In genomic region chr3:8355346-8355745, GRCh38 we compare ENCODE assay signal across 18 cellular contexts.
DNase-seq lines count a peak whose midpoint lies in the region; ATAC-seq and TF ChIP-seq lines count a peak whose summit lies in the region.
"Had no signal": no experiment of that assay in that cellular context is flagged by ENCODE, and none has a peak within 500 bp of the region (broad histone marks: within the 10 kb centered on the region; RNA-seq: fewer than 3 reads in every experiment).

No MANE protein-coding gene starts in this region.

- peak overlapping the region in 1 of 4 donors; percentile 1 for H3K4me3 Mint-ChIP-seq in CD4-positive, CD25-positive, alpha-beta regulatory T cell
- H3K4me3 Mint-ChIP-seq in activated CD8-positive, alpha-beta T cell treated with anti-CD3 and anti-CD28 coated beads, Interleukin-2, amount 10 ng/mL, durations not matched to agents 7 days and 5 days = no peak overlapping the region
- peak overlapping the region; percentile 77 for H3K4me3 Mint-ChIP-seq in natural killer cell
- H3K4me3 Mint-ChIP-seq: HFFc6 had no signal

- TF ChIP-seq CTCF in natural killer cell (IDR thresholded peaks at IDR 0.05) = no peak

- DNase-seq in CD4-positive, CD25-positive, alpha-beta regulatory T cell = no peak
- no peak for DNase-seq in activated CD8-positive, alpha-beta T cell treated with anti-CD3 and anti-CD28 coated beads, Interleukin-2, amount 10 ng/mL, durations not matched to agents 7 days and 5 days
- DNase-seq in natural killer cell (no peak), NCI-H2029 treated with DMSO at 0.1 percent for 48 hours (lab: John Stamatoyannopoulos, UW) (no peak), occipital lobe (lab: John Stamatoyannopoulos, UW) (no peak), hippocampal formation (lab: John Stamatoyannopoulos, UW) (no peak)
- DNase-seq: Caco-2, GDM1, H7, HFFc6, NCI-H1417 treated with DMSO at 0.1 percent for 48 hours, NCI-H1930, NCI-H345, NCI-H524 treated with DMSO at 0.1 percent for 48 hours had no signal

- H3K27me3 Mint-ChIP-seq in CD4-positive, CD25-positive, alpha-beta regulatory T cell = peaks cover 10% of the 10 kb centered on the region
- no peaks in the 10 kb centered on the region for H3K27me3 Mint-ChIP-seq in activated CD8-positive, alpha-beta T cell treated with anti-CD3 and anti-CD28 coated beads, Interleukin-2, amount 10 ng/mL, durations not matched to agents 7 days and 5 days (ENCODE audit: low read depth)
- H3K27me3 Mint-ChIP-seq in natural killer cell (ENCODE audit: low read depth in 2 of 2) = no peaks in the 10 kb centered on the region

- H3K4me3 ChIP-seq in CD4-positive, CD25-positive, alpha-beta regulatory T cell (ENCODE audit: low read depth, low read length) = no peak overlapping the region
- H3K4me3 ChIP-seq: A549, SJSA1 had no signal

- H3K27me3 ChIP-seq in CD4-positive, CD25-positive, alpha-beta regulatory T cell (ENCODE audit: control insufficient read depth, insufficient read depth, low read length) = no peaks in the 10 kb centered on the region
- H3K27me3 ChIP-seq: SJSA1 had no signal

- CTCF ChIA-PET in activated CD8-positive, alpha-beta T cell treated with anti-CD3 and anti-CD28 coated beads, Interleukin-2, amount 10 ng/mL, durations not matched to agents 7 days and 5 days (lab: Charles Lee) = interaction anchor here (2.7 kb wide), 1 partner anchor 31 kb away, joined by 11 read pairs; no protein-coding TSS in a partner anchor

- H3K9me3 Mint-ChIP-seq in CD4-positive, CD25-positive, alpha-beta regulatory T cell = peaks cover 2 to 18% (median 9%) of the 10 kb centered on the region in 7 donors
- peaks cover 27% of the 10 kb centered on the region for H3K9me3 Mint-ChIP-seq in activated CD8-positive, alpha-beta T cell treated with anti-CD3 and anti-CD28 coated beads, Interleukin-2, amount 10 ng/mL, durations not matched to agents 7 days and 5 days (ENCODE audit: insufficient read depth)
- peaks cover 3 to 4% of the 10 kb centered on the region in 2 donors for H3K9me3 Mint-ChIP-seq in natural killer cell
- H3K9me3 Mint-ChIP-seq: HFFc6 had no signal

- H3K36me3 Mint-ChIP-seq in CD4-positive, CD25-positive, alpha-beta regulatory T cell = peaks cover 11% of the 10 kb centered on the region
- H3K36me3 Mint-ChIP-seq in activated CD8-positive, alpha-beta T cell treated with anti-CD3 and anti-CD28 coated beads, Interleukin-2, amount 10 ng/mL, durations not matched to agents 7 days and 5 days (ENCODE audit: low read depth) = peaks cover 29% of the 10 kb centered on the region
- H3K36me3 Mint-ChIP-seq in natural killer cell = peaks cover 21% of the 10 kb centered on the region

- H3K36me3 ChIP-seq in CD4-positive, CD25-positive, alpha-beta regulatory T cell (ENCODE audit: control insufficient read depth, insufficient read depth, low read length) = no peaks in the 10 kb centered on the region
- no peaks in the 10 kb centered on the region for H3K36me3 ChIP-seq in KOPT-K1 (ENCODE audit: insufficient read depth, low read length)
- H3K36me3 ChIP-seq: SJSA1 had no signal

- intact Hi-C loops in natural killer cell (cut with micrococcal nuclease) = no loop called here

- no peak for ATAC-seq in CD4-positive, CD25-positive, alpha-beta regulatory T cell (ENCODE audit: low read depth in 2 of 2)
- no peak for ATAC-seq in activated CD8-positive, alpha-beta T cell treated with anti-CD3 and anti-CD28 coated beads, Interleukin-2, amount 10 ng/mL, durations not matched to agents 7 days and 5 days
- ATAC-seq in natural killer cell = no peak
- ATAC-seq: A549 had no signal

- peaks cover 12 to 63% (median 39%) of the 10 kb centered on the region in 4 donors for H3K4me1 Mint-ChIP-seq in CD4-positive, CD25-positive, alpha-beta regulatory T cell
- H3K4me1 Mint-ChIP-seq in activated CD8-positive, alpha-beta T cell treated with anti-CD3 and anti-CD28 coated beads, Interleukin-2, amount 10 ng/mL, durations not matched to agents 7 days and 5 days (ENCODE audit: low read depth) = peaks cover 25% of the 10 kb centered on the region
- peaks cover 73 to 79% of the 10 kb centered on the region in 2 donors for H3K4me1 Mint-ChIP-seq in natural killer cell

- peaks cover 35% of the 10 kb centered on the region for H3K4me1 ChIP-seq in CD4-positive, CD25-positive, alpha-beta regulatory T cell (ENCODE audit: control insufficient read depth, insufficient read depth, low read length, poor library complexity, severe bottlenecking)
- H3K4me1 ChIP-seq: A549, Caco-2, SJSA1 had no signal

- POLR2A ChIA-PET in activated CD8-positive, alpha-beta T cell treated with anti-CD3 and anti-CD28 coated beads, Interleukin-2, amount 10 ng/mL, durations not matched to agents 7 days and 5 days (lab: Charles Lee) = no interaction called here

- no peak overlapping the region for H3K27ac ChIP-seq in CD4-positive, CD25-positive, alpha-beta regulatory T cell (ENCODE audit: insufficient read depth, low read length, poor library complexity, severe bottlenecking)
- H3K27ac ChIP-seq in KOPT-K1 (ENCODE audit: low read depth, low read length, poor library complexity, severe bottlenecking) = peak overlapping the region; percentile 97
- H3K27ac ChIP-seq: A549, KMS-11, SJSA1 had no signal

- H3K27ac Mint-ChIP-seq in CD4-positive, CD25-positive, alpha-beta regulatory T cell = peak overlapping the region; percentile 26 to 96 (median 95)
- H3K27ac Mint-ChIP-seq in activated CD8-positive, alpha-beta T cell treated with anti-CD3 and anti-CD28 coated beads, Interleukin-2, amount 10 ng/mL, durations not matched to agents 7 days and 5 days = peak overlapping the region; percentile 1
- H3K27ac Mint-ChIP-seq in natural killer cell = peak overlapping the region; percentile 99
- H3K27ac Mint-ChIP-seq: HFFc6 had no signal

- H3K9me3 ChIP-seq in CD4-positive, CD25-positive, alpha-beta regulatory T cell (ENCODE audit: control insufficient read depth in 2 of 2, low read length in 2 of 2) = no peaks in the 10 kb centered on the region
- H3K9me3 ChIP-seq in KOPT-K1 (ENCODE audit: insufficient read depth, low read length, poor library complexity, severe bottlenecking) = peaks cover 50% of the 10 kb centered on the region
- H3K9me3 ChIP-seq: A549, Caco-2, SJSA1 had no signal

Comparison
In these comparisons a context has a peak if more than half of its experiments do, and no peak if none do; other contexts are left out.
1. H3K27ac Mint-ChIP-seq: peak in every context shown above with its lines; median percentile 99 in natural killer cell; 95 in CD4-positive, CD25-positive, alpha-beta regulatory T cell; 1 in activated CD8-positive, alpha-beta T cell treated with anti-CD3 and anti-CD28 coated beads, Interleukin-2, amount 10 ng/mL, durations not matched to agents 7 days and 5 days.